ENCODE assay signal across 18 cellular contexts in the genomic region with DNA sequence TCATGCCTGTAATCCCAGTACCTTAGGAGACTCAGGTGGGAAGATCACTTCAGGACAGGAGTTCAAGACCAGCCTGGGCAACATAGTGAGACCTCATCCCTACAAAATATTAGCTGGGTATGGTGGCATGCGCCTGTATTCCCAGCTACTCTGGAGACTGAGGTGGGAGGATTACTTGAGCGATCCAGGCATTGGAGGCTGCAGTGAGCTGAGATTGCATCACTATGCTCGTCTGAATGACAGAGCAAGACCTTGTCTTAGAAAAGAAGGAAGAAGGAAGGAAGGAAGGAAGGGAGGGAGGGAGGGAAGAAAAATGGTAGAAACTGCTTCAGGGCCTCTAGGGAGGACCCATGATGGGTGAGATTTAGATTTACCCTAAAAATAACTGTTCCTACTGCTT.
"Had no signal": no experiment of that assay in that cellular context is flagged by ENCODE, and none has a peak within 500 bp of the region (broad histone marks: within the 10 kb centered on the region; RNA-seq: fewer than 3 reads in every experiment).

No MANE protein-coding gene starts in this region.

- H3K9me3 Mint-ChIP-seq: activated T-cell treated with anti-CD3 and anti-CD28 coated beads, Interleukin-2, amount 50 U/mL, for 4 hours; naive B cell; stimulated activated memory B cell treated with anti-CD40 and anti-IgM and Interleukin-4, amounts not matched to agents 10 μg/mL and 1 μg/mL and 100 μg/mL, for 72 hours; T-helper 1 cell treated with Interleukin-12 subunit alpha and Interleukin-12 subunit beta and Interleukin-4 antibody, amounts not matched to agents 30 μg/mL and 1 μg/mL, for 36 hours had no signal

- ATAC-seq: activated T-cell treated with anti-CD3 and anti-CD28 coated beads, Interleukin-2, amount 50 U/mL, for 4 hours; foreskin keratinocyte; left colon; stimulated activated memory B cell treated with anti-CD40 and anti-IgM and Interleukin-4, amounts not matched to agents 10 μg/mL and 1 μg/mL and 100 μg/mL, for 72 hours had no signal

- H3K27ac Mint-ChIP-seq: activated naive CD8-positive, alpha-beta T cell; stimulated activated memory B cell treated with anti-CD40 and anti-IgM and Interleukin-4, amounts not matched to agents 10 μg/mL and 1 μg/mL and 100 μg/mL, for 72 hours; T-helper 1 cell treated with Interleukin-12 subunit alpha and Interleukin-12 subunit beta and Interleukin-4 antibody, amounts not matched to agents 30 μg/mL and 1 μg/mL, for 36 hours had no signal

- H3K4me1 Mint-ChIP-seq: stimulated activated memory B cell treated with anti-CD40 and anti-IgM and Interleukin-4, amounts not matched to agents 10 μg/mL and 1 μg/mL and 100 μg/mL, for 72 hours had no signal

- H3K36me3 ChIP-seq: breast epithelium, prostate gland, right lobe of liver had no signal

- H3K4me3 Mint-ChIP-seq: activated naive CD8-positive, alpha-beta T cell; activated T-cell treated with anti-CD3 and anti-CD28 coated beads, Interleukin-2, amount 50 U/mL, for 4 hours; naive B cell; stimulated activated memory B cell treated with anti-CD40 and anti-IgM and Interleukin-4, amounts not matched to agents 10 μg/mL and 1 μg/mL and 100 μg/mL, for 72 hours; T-helper 1 cell treated with Interleukin-12 subunit alpha and Interleukin-12 subunit beta and Interleukin-4 antibody, amounts not matched to agents 30 μg/mL and 1 μg/mL, for 36 hours had no signal

- H3K36me3 Mint-ChIP-seq: activated naive CD8-positive, alpha-beta T cell; naive B cell; stimulated activated memory B cell treated with anti-CD40 and anti-IgM and Interleukin-4, amounts not matched to agents 10 μg/mL and 1 μg/mL and 100 μg/mL, for 72 hours had no signal

- H3K4me3 ChIP-seq: breast epithelium, prostate gland, right lobe of liver, spleen had no signal

- H3K4me1 ChIP-seq: breast epithelium, foreskin keratinocyte, prostate gland, right lobe of liver had no signal

- H3K27me3 ChIP-seq: breast epithelium, foreskin keratinocyte, right lobe of liver, spleen had no signal

- FAIRE-seq: endothelial cell of umbilical vein had no signal

- H3K9me3 ChIP-seq: breast epithelium, prostate gland, right lobe of liver, spleen had no signal

- H3K27me3 Mint-ChIP-seq: activated naive CD8-positive, alpha-beta T cell; naive B cell had no signal

- H3K27ac ChIP-seq: breast epithelium, foreskin keratinocyte, prostate gland, right lobe of liver had no signal

- DNase-seq: activated gamma-delta T cell; activated T-cell treated with anti-CD3 and anti-CD28 coated beads, Interleukin-2, amount 50 U/mL, for 4 hours; anterior cingulate cortex; foreskin keratinocyte; head of caudate nucleus; left colon; naive B cell; nucleus accumbens; right lobe of liver; spleen; stimulated activated CD4-positive, alpha-beta T cell treated with anti-CD3 and anti-CD28 coated beads, Interleukin-1b, Interleukin-23, amount 100 ng/mL, for 48 hours; trophoblast cell had no signal
